In genomic region chr2:236569593-236569973, GRCh38 we compare ENCODE assay signal across 8 cellular contexts. TPM values are rescaled to one million over a fixed set of nuclear protein-coding genes. Genes with fewer than 3 reads are reported as not detected.
A peak's percentile ranks its signal among the peaks of the same experiment; 100 is the strongest.
DNase-seq lines count a peak whose midpoint lies in the region; ATAC-seq, FAIRE-seq and TF ChIP-seq lines count a peak whose summit lies in the region.

Gene ACKR3, plus strand, starts transcription at chr2:236569825. Its CDS starts 10,641 bp downstream, at chr2:236580466.

- 0 out of 2 replicates have a peak within 1 kb of the TSS, but pooled peaks have one; percentile 47 for H3K4me2 ChIP-seq in HepG2 (ENCODE audit: low read depth, low read length)

- peak; percentile 87 for FAIRE-seq in HepG2 (lab: Jason Lieb, UNC)

- H3K27me3 ChIP-seq in HepG2 (ENCODE audit: control insufficient read depth in 1 of 2, insufficient read depth in 2 of 2, low read length in 2 of 2), result peaks cover 0 to 68% of the 10 kb centered on the region in 2 experiments; a peak in 4 of 5 replicates

- ATAC-seq in GM18498 (IDR thresholded peaks at IDR 0.05; ENCODE audit: unreplicated experiment) (peak; percentile 89), HG02798 (IDR thresholded peaks at IDR 0.05; ENCODE audit: poor library complexity, unreplicated experiment) (peak; percentile 81), HepG2 (peak; percentile 90)

- H2AFZ ChIP-seq in HepG2 (ENCODE audit: low read length), result no peak within 1 kb of the TSS

- TF ChIP-seq POLR2A in HepG2 (IDR thresholded peaks at IDR 0.05; ENCODE audit: insufficient read depth in 1 of 2, low read depth in 2 of 2, low read length in 2 of 2), result no peak

- TF ChIP-seq RAD21 in HepG2 (CRISPR knock-in tag; IDR thresholded peaks at IDR 0.05), result no peak

- in situ Hi-C loops in HepG2 (cut with HindIII; ENCODE audit: extremely low pct_ligation_motif_present, low pct_unique_long_range_greater_than_20kb), result no loop called here

- H3K9ac ChIP-seq in HepG2 (ENCODE audit: insufficient read depth, low read depth, low read length), result no peak within 1 kb of the TSS

- POLR2A ChIA-PET in HepG2 (lab: Yijun Ruan, JAX), result no interaction called here

- no peak for TF ChIP-seq EP300 in HepG2 (IDR thresholded peaks at IDR 0.05; ENCODE audit: low read depth in 2 of 2, low read length in 2 of 2)
- TF ChIP-seq EP300 in HepG2 (CRISPR knock-in tag; IDR thresholded peaks at IDR 0.05; ENCODE audit: borderline replicate concordance), result no peak

- DNase-seq in NCI-H2107 (lab: John Stamatoyannopoulos, UW) (peak; percentile 30), HepG2 (ENCODE audit: low spot score) (peak; percentile 41), hepatic stellate cell (ENCODE audit: low spot score) (no peak)
- peak; percentile 39 for DNase-seq in activated CD4-positive, CD25-positive, alpha-beta regulatory T cell treated with anti-CD3 and anti-CD28 coated beads, Interleukin-2, amount 50 U/mL, for 72 hours
- DNase-seq in stimulated activated CD4-positive, alpha-beta T cell treated with anti-CD3 and anti-CD28 coated beads, Interleukin-4, amount 100 ng/mL, for 1 hour, result peak; percentile 61

- H3K4me3 ChIP-seq in HepG2 (replicated peaks in 1 of 3; ENCODE audit: insufficient read depth in 1 of 3, low read depth in 2 of 3, low read length in 3 of 3), result no peak within 1 kb of the TSS

- peak; percentile 69 for TF ChIP-seq CTCF in HepG2 (CRISPR knock-in tag; IDR thresholded peaks at IDR 0.05)

- no peaks in the 10 kb centered on the region for H3K36me3 ChIP-seq in HepG2 (replicated peaks in 1 of 2; ENCODE audit: control insufficient read depth in 1 of 2, insufficient read depth in 2 of 2, low read length in 2 of 2)

- WGBS in HepG2 (ENCODE audit: low lambda C conversion rate), result 0% methylated on average over 8 of the region's 9 CpGs

- no peaks in the 10 kb centered on the region for H3K79me2 ChIP-seq in HepG2 (ENCODE audit: insufficient read depth, low read length)

- peaks cover 20% of the 10 kb centered on the region for H3K4me1 ChIP-seq in HepG2 (ENCODE audit: insufficient read depth, low read length)

- intact Hi-C loops in HepG2 (cut with micrococcal nuclease; ENCODE audit: unreplicated experiment), result loop anchor here (5.0 kb wide), 1 partner anchor 57 kb away; no protein-coding TSS in a partner anchor

- CTCF ChIA-PET in HepG2 (lab: Yijun Ruan, JAX; ENCODE audit: low intra/inter-chr PET ratio, low total read pairs), result no interaction called here

- H3K9me3 ChIP-seq in HepG2 (ENCODE audit: low read length), result no peaks in the 10 kb centered on the region

- H3K27ac ChIP-seq in cingulate gyrus (ENCODE audit: low read depth, low read length), result peak within 1 kb of the TSS; percentile 49
- H3K27ac ChIP-seq in HepG2 (ENCODE audit: extremely low read length, insufficient read depth, low read length), result no peak within 1 kb of the TSS

- BruUV-seq in HepG2 (replicated peaks; lab: Mats Ljungman, UMichigan), result no TSS peak

- H4K20me1 ChIP-seq in HepG2 (ENCODE audit: insufficient read depth, low read length), result no peaks in the 10 kb centered on the region

TF ChIP-seq in HepG2, 621 proteins besides CTCF, POLR2A, EP300 and RAD21 (continues in another document):
- TF ChIP-seq UBTF (CRISPR knock-in tag; IDR thresholded peaks at IDR 0.05) (0 out of 2 replicates have a peak, but pooled peaks have one; percentile 19), NR2C2 (CRISPR knock-in tag; IDR thresholded peaks at IDR 0.05; ENCODE audit: borderline replicate concordance) (no peak), ZNF572 (CRISPR knock-in tag; IDR thresholded peaks at IDR 0.05) (0 out of 2 replicates have a peak, but pooled peaks have one; percentile 27), ADNP (CRISPR knock-in tag; IDR thresholded peaks at IDR 0.05) (no peak), ZNF687 (CRISPR knock-in tag; IDR thresholded peaks at IDR 0.05) (peak; percentile 20; the same call in 1 of the 2 replicates), STAG1 (CRISPR knock-in tag; IDR thresholded peaks at IDR 0.05) (peak; percentile 40; the same call in 1 of the 2 replicates)

RNA-seq across cellular contexts. Expression of gene ACKR3, which starts in this region (rescaled TPM):
- not detected in 2 replicates for total RNA-seq in HepG2 (2016; rRNA removed; fragmentation: Illumina TruSeq; extraction: Trizol)
- total RNA-seq in HepG2 (2016; cell fraction: cytosol; rRNA removed; fragmentation: Illumina TruSeq; extraction: Trizol; ENCODE audit: low read depth), result not detected in 2 replicates
- not detected in 2 replicates for total RNA-seq in HepG2 (2016; cell fraction: insoluble cytoplasmic fraction; rRNA removed; fragmentation: Illumina TruSeq; extraction: Trizol)
- total RNA-seq in HepG2 (2016; cell fraction: membrane; rRNA removed; fragmentation: Illumina TruSeq; extraction: Trizol), result not detected in 2 replicates
- total RNA-seq in HepG2 (2016; cell fraction: nucleus; rRNA removed; fragmentation: Illumina TruSeq; extraction: Trizol), result not detected in 2 replicates
- 0.04 TPM in 1 of 2 replicates, not detected in the other for polyA plus RNA-seq in HepG2 (2011; rRNA removed)
- 0.03 TPM in 1 of 2 replicates, not detected in the other for polyA plus RNA-seq in HepG2 (2011; cell fraction: cytosol; rRNA removed)
- polyA plus RNA-seq in HepG2 (2011; cell fraction: nucleus; rRNA removed), result 0.23 TPM in 1 of 2 replicates, not detected in the other
- polyA plus RNA-seq in HepG2 (2012), result not detected in 2 replicates
- not detected in 2 replicates for polyA plus RNA-seq in HepG2 (2016; cell fraction: cytosol; fragmentation: Illumina TruSeq; extraction: Trizol; ENCODE audit: low read depth)
- polyA plus RNA-seq in HepG2 (2016; cell fraction: insoluble cytoplasmic fraction; fragmentation: Illumina TruSeq; extraction: Trizol; ENCODE audit: low read depth), result not detected in 2 replicates
- polyA plus RNA-seq in HepG2 (2016; cell fraction: membrane; fragmentation: Illumina TruSeq; extraction: Trizol; ENCODE audit: low read depth), result not detected in 2 replicates
- polyA plus RNA-seq in HepG2 (2016; cell fraction: nucleus; fragmentation: Illumina TruSeq; extraction: Trizol; ENCODE audit: insufficient read depth, low read depth), result not detected in 2 replicates
- 9.1 TPM in 1 of 2 replicates, not detected in the other for polyA minus RNA-seq in HepG2 (2011; rRNA and poly(A)+ RNA removed; ENCODE audit: low replicate concordance)
- not detected in 2 replicates for polyA minus RNA-seq in HepG2 (2011; cell fraction: cytosol; rRNA and poly(A)+ RNA removed)
- polyA minus RNA-seq in HepG2 (2011; cell fraction: nucleus; rRNA and poly(A)+ RNA removed), result not detected in 2 replicates
